In the genomic region with DNA sequence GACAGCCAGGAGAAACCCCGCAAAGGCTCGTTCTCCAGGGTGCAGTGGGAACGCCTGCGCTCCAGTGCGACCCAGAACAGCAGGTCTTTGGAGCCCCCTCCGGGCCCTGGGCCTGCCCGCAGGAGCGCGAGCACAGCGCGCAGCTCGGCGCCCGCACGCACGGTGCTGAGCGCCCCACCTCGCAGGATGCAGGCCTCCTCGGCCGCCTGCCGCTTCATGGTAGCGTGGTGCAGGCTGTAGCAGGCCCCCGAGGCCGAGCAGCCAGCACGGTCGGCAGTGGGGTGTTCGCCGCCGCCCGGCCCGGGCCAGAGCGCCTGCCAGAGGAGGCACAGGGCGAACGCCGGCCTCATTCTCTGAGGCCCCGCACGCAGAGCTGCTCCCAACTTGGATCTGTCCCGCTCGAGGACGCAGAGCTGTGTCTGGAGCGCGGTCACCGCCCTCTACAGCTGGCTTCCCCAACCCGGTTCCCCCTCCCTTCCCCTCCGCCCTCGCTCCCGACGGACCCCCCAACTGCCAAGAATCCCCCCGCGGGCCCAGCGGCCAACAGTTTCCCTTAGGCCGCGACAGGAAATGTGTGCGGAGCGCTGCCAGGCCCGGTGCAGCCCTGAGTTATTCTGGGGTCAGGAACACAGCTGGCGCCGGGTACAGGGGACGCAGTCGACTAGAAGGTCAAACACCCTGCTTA, we compare ENCODE assay signal across 8 cellular contexts. TPM values are rescaled to one million over a fixed set of nuclear protein-coding genes. Genes with fewer than 3 reads are reported as not detected.
DNase-seq lines count a peak whose midpoint lies in the region; ATAC-seq and TF ChIP-seq lines count a peak whose summit lies in the region.

A gene with protein sequence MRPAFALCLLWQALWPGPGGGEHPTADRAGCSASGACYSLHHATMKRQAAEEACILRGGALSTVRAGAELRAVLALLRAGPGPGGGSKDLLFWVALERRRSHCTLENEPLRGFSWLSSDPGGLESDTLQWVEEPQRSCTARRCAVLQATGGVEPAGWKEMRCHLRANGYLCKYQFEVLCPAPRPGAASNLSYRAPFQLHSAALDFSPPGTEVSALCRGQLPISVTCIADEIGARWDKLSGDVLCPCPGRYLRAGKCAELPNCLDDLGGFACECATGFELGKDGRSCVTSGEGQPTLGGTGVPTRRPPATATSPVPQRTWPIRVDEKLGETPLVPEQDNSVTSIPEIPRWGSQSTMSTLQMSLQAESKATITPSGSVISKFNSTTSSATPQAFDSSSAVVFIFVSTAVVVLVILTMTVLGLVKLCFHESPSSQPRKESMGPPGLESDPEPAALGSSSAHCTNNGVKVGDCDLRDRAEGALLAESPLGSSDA (minus strand): TSS at position 421 of the 685 bp plus-strand sequence. CDS start 71 bp downstream, at position 350.

- H3K36me3 ChIP-seq in A673 (ENCODE audit: insufficient read depth, low read length, poor library complexity, severe bottlenecking), result no peaks in the 10 kb centered on the region

- CTCF ChIA-PET in A673 (lab: Charles Lee), result no interaction called here

- no TSS peak for BruUV-seq in A673 (replicated peaks; lab: Mats Ljungman, UMichigan)

- H3K4me3 Mint-ChIP-seq in CD14-positive monocyte, result peak within 1 kb of the TSS; percentile 64 to 83

- POLR2A ChIA-PET in A673 (lab: Charles Lee; ENCODE audit: low non-redundant PET), result no interaction called here

- H3K4me1 ChIP-seq in A673 (ENCODE audit: insufficient read depth, low read length, poor library complexity, severe bottlenecking), result no peaks in the 10 kb centered on the region

- ATAC-seq in omental fat pad (ENCODE audit: low FRiP score) (peak; percentile 51), HG02970 (IDR thresholded peaks at IDR 0.05; ENCODE audit: low FRiP score, unreplicated experiment) (no peak), HG03025 (IDR thresholded peaks at IDR 0.05; ENCODE audit: low FRiP score, unreplicated experiment) (no peak)

- no peak for DNase-seq in CD14-positive monocyte (ENCODE audit: low spot score)
- peak; percentile 53 for DNase-seq in activated CD8-positive, alpha-beta memory T cell treated with anti-CD3 and anti-CD28 coated beads, Interleukin-2, amount 50 U/mL, for 48 hours
- DNase-seq in globus pallidus (ENCODE audit: low spot score), result peak; percentile 5
- DNase-seq in omental fat pad (ENCODE audit: low spot score), result no peak
- no peak for DNase-seq in A673 (ENCODE audit: low spot score)
- DNase-seq in NCI-H446 (lab: John Stamatoyannopoulos, UW), result no peak

- no peak within 1 kb of the TSS for H3K27ac ChIP-seq in A673 (ENCODE audit: low read depth, low read length, poor library complexity, severe bottlenecking)

- no peaks in the 10 kb centered on the region for H3K36me3 Mint-ChIP-seq in CD14-positive monocyte

- H3K4me1 Mint-ChIP-seq in CD14-positive monocyte, result peaks cover 6% of the 10 kb centered on the region

- H3K9me3 Mint-ChIP-seq in CD14-positive monocyte, result peaks cover 0 to 17% (median 4%) of the 10 kb centered on the region in 7 donors

- H3K4me3 ChIP-seq in A673 (ENCODE audit: low read depth, low read length, poor library complexity, severe bottlenecking), result no peak within 1 kb of the TSS

- H3K27me3 Mint-ChIP-seq in CD14-positive monocyte (ENCODE audit: low read depth in 3 of 3), result peaks cover 34 to 50% (median 47%) of the 10 kb centered on the region in 3 donors

- intact Hi-C loops in CD14-positive monocyte (cut with micrococcal nuclease) (no loop called here), A673 (cut with micrococcal nuclease; ENCODE audit: unreplicated experiment) (no loop called here)

- H3K27ac Mint-ChIP-seq in CD14-positive monocyte, result no peak within 1 kb of the TSS

- no peaks in the 10 kb centered on the region for H3K27me3 ChIP-seq in A673 (replicated peaks; ENCODE audit: insufficient read depth, low read depth, low read length, poor library complexity)

- no peaks in the 10 kb centered on the region for H3K9me3 ChIP-seq in A673 (ENCODE audit: low read depth, low read length, poor library complexity, severe bottlenecking)

- TF ChIP-seq CTCF in CD14-positive monocyte (IDR thresholded peaks at IDR 0.05), result no peak
- TF ChIP-seq CTCF in omental fat pad (IDR thresholded peaks at IDR 0.05), result no peak
- no peak for TF ChIP-seq CTCF in A673 (conservative IDR thresholded peaks at IDR 0.05; ENCODE audit: low read depth, low read length)

RNA-seq across cellular contexts. Expression of the gene that starts here (rescaled TPM):
- polyA plus RNA-seq in CD14-positive monocyte, result not detected
- total RNA-seq in omental fat pad (100 to 1,000 TPM in 1 of 4 donors, 10 to 100 TPM in 3; 10.4 to 125 (median 32.5) TPM), A673 (2021) (not detected in 2 replicates)

Comparison
In these comparisons a context has a peak if more than half of its experiments do, and no peak if none do; other contexts are left out.
1. RNA of the gene that starts here (total RNA-seq): 10.4 to 125 TPM in omental fat pad; not detected in A673; every median in the first group is over 10 times any median in the second.
2. DNase-seq: peak in activated CD8-positive, alpha-beta memory T cell treated with anti-CD3 and anti-CD28 coated beads, Interleukin-2, amount 50 U/mL, for 48 hours (single experiment) and globus pallidus (single experiment); none in CD14-positive monocyte (single experiment), omental fat pad (single experiment), A673 (single experiment) and NCI-H446 (0 of 2).